Comparison of ENCODE assay signal across 12 cellular contexts in the genomic region with DNA sequence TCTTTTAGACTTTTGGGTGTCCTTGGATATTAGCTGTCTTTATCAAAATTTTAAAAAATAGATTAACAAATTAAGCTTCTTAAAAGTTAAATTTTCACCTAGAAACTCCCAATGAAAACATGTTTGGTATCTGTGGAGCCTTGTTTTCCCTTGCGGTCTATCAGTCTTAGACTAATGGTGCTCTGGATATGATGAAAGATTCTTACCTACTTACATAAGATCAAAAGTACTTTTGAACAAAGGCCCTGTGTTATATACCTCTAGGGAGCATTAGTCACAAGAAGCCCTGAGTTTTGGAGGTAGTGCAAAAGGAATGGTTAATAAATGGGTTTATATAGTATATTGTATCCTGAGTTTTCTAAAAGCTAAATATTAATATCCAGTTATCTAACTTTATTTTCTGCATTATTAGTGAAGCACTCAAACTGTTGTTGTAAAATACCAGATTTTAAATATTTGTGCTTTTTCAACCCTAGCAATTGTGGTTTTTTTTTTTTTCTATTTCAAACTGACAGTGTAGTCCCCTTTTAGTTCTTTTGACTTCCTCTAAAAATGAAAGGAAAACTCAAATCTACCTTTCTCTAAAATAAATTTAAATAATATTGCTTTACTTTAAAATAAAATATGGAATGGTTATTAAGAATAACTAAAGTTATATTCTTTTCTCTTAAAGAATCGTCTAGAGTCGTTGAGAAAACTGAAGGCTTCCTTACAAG. TPM values are rescaled to one million over a fixed set of nuclear protein-coding genes. Genes with fewer than 3 reads are reported as not detected.
DNase-seq lines count a peak whose midpoint lies in the region; ATAC-seq and TF ChIP-seq lines count a peak whose summit lies in the region.
"Had no signal": no experiment of that assay in that cellular context is flagged by ENCODE, and none has a peak within 500 bp of the region (broad histone marks: within the 10 kb centered on the region; RNA-seq: fewer than 3 reads in every experiment).

No MANE protein-coding gene starts in this region.

- peak overlapping the region; percentile 92 for H3K27ac Mint-ChIP-seq in CD8-positive, alpha-beta T cell
- H3K27ac Mint-ChIP-seq in osteocyte (ENCODE audit: unreplicated experiment), result peak overlapping the region; percentile 29

- H3K4me1 ChIP-seq in CD8-positive, alpha-beta T cell (ENCODE audit: insufficient read depth, low read length), result peaks cover 46% of the 10 kb centered on the region

- peaks cover 2% of the 10 kb centered on the region for H3K36me3 Mint-ChIP-seq in CD8-positive, alpha-beta T cell
- H3K36me3 Mint-ChIP-seq in osteocyte (ENCODE audit: unreplicated experiment), result no peaks in the 10 kb centered on the region

- H3K27ac ChIP-seq in CD8-positive, alpha-beta T cell (ENCODE audit: low read depth, low read length), result peak overlapping the region; percentile 42

- no peak for TF ChIP-seq CTCF in CD8-positive, alpha-beta T cell (IDR thresholded peaks at IDR 0.05)
- no peak for TF ChIP-seq CTCF in osteocyte (IDR thresholded peaks at IDR 0.05)

- H3K27me3 Mint-ChIP-seq in CD8-positive, alpha-beta T cell (ENCODE audit: low read depth), result no peaks in the 10 kb centered on the region
- no peaks in the 10 kb centered on the region for H3K27me3 Mint-ChIP-seq in osteocyte (ENCODE audit: unreplicated experiment)

- peaks cover 53% of the 10 kb centered on the region for H3K4me1 Mint-ChIP-seq in CD8-positive, alpha-beta T cell (ENCODE audit: low read depth)
- peaks cover 14% of the 10 kb centered on the region for H3K4me1 Mint-ChIP-seq in osteocyte (ENCODE audit: unreplicated experiment)
- H3K4me1 Mint-ChIP-seq: neural crest cell had no signal

- no peaks in the 10 kb centered on the region for H3K9me3 Mint-ChIP-seq in CD8-positive, alpha-beta T cell
- H3K9me3 Mint-ChIP-seq in osteocyte (ENCODE audit: unreplicated experiment), result no peaks in the 10 kb centered on the region
- H3K9me3 Mint-ChIP-seq: neural crest cell had no signal

- CTCF ChIA-PET in CD8-positive, alpha-beta T cell (lab: Charles Lee), result interaction anchor here (0.5 to 2.2 kb wide), 8 partner anchors 10 to 1873 kb away, joined by 3 to 7 read pairs (median 5); a partner anchor contains a TSS

- peak; percentile 76 for ATAC-seq in CD8-positive, alpha-beta T cell
- no peak for ATAC-seq in HG03457 (IDR thresholded peaks at IDR 0.05; ENCODE audit: unreplicated experiment)

- H3K4me3 Mint-ChIP-seq in CD8-positive, alpha-beta T cell, result peak overlapping the region; percentile 71
- H3K4me3 Mint-ChIP-seq in osteocyte (ENCODE audit: unreplicated experiment), result no peak overlapping the region
- H3K4me3 Mint-ChIP-seq: neural crest cell had no signal

- H3K36me3 ChIP-seq in CD8-positive, alpha-beta T cell (ENCODE audit: insufficient read depth, low read length), result no peaks in the 10 kb centered on the region

- POLR2A ChIA-PET in CD8-positive, alpha-beta T cell (lab: Charles Lee), result interaction anchor here (0.6 to 6.3 kb wide), 8 partner anchors 10 to 293 kb away, joined by 3 to 53 read pairs (median 4); a partner anchor contains a TSS

- no peaks in the 10 kb centered on the region for H3K27me3 ChIP-seq in CD8-positive, alpha-beta T cell (ENCODE audit: insufficient read depth, low read length)

- intact Hi-C loops in CD8-positive, alpha-beta T cell (cut with DNase I, micrococcal nuclease), result loop anchor here (1.0 to 2.0 kb wide), 4 partner anchors 15 to 66 kb away; a partner anchor contains a TSS

- no peaks in the 10 kb centered on the region for H3K9me3 ChIP-seq in CD8-positive, alpha-beta T cell (ENCODE audit: low read length)

- no peak for DNase-seq in CD8-positive, alpha-beta T cell
- peak; percentile 41 for DNase-seq in LHCN-M2 (ENCODE audit: low read depth)
- DNase-seq in amniotic epithelial cell (ENCODE audit: low read depth), result peak; percentile 48
- no peak for DNase-seq in osteocyte (ENCODE audit: extremely low spot score, unreplicated experiment)
- DNase-seq in DMS153 treated with DMSO at 0.1 percent for 48 hours (lab: John Stamatoyannopoulos, UW; ENCODE audit: unreplicated experiment), result no peak
- no peak for DNase-seq in SIG-M5 treated with dmso at 0.1 percent for 504 hours (lab: John Stamatoyannopoulos, UW; ENCODE audit: unreplicated experiment)
- no peak for DNase-seq in DMS53 treated with DMSO at 0.1 percent for 48 hours (lab: John Stamatoyannopoulos, UW; ENCODE audit: unreplicated experiment)
- DNase-seq: cerebellar nuclear complex, DMS53, hypothalamus had no signal

- H3K4me3 ChIP-seq in CD8-positive, alpha-beta T cell (ENCODE audit: low read depth, low read length), result peak overlapping the region; percentile 50

RNA-seq across cellular contexts. Expression of a gene that starts 18.1 kb away (rescaled TPM):
- 1 to 10 TPM; 5.6 to 7.1 TPM for total RNA-seq in CD8-positive, alpha-beta T cell
- total RNA-seq in LHCN-M2 (2014; rRNA removed), result 64.1 and 90.8 TPM in 2 replicates
- polyA plus RNA-seq in LHCN-M2 (2012), result 15.1 TPM
- total RNA-seq in osteocyte, result 7.9 and 9.4 TPM in 2 replicates

RNA-seq across cellular contexts. Expression of a gene that starts 18.2 kb away (rescaled TPM):
- 1 to 10 TPM; 4.8 to 5.4 TPM for total RNA-seq in CD8-positive, alpha-beta T cell
- total RNA-seq in LHCN-M2 (2014; rRNA removed) (10.2 and 10.3 TPM in 2 replicates), osteocyte (10.8 and 12.8 TPM in 2 replicates)
- polyA plus RNA-seq in LHCN-M2 (2012), result 3.4 TPM

Comparison
In these comparisons a context has a peak if more than half of its experiments do, and no peak if none do; other contexts are left out.
1. DNase-seq: peak in LHCN-M2 (single experiment) and amniotic epithelial cell (single experiment); none in CD8-positive, alpha-beta T cell (0 of 7), osteocyte (single experiment), DMS153 treated with DMSO at 0.1 percent for 48 hours (single experiment), SIG-M5 treated with dmso at 0.1 percent for 504 hours (single experiment) and DMS53 treated with DMSO at 0.1 percent for 48 hours (single experiment).